In the genomic region with DNA sequence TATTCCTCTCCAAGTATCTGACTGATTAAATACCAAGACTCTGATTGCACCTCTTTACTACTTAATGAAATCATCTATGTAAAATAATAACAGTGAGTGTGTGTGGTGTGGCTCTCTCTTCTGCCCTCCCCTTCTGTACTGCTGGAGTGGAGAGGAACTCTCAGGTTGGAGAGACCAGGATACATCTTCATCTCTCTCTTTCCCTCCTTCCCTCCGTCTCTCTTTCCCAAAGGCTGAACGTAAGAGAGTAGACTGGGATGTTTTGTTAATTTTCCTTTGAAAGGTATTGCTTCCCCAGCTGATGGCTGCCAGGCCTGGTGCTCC, we compare ENCODE assay signal across 10 cellular contexts. TPM values are rescaled to one million over a fixed set of nuclear protein-coding genes. Genes with fewer than 3 reads are reported as not detected.
DNase-seq lines count a peak whose midpoint lies in the region; ATAC-seq and TF ChIP-seq lines count a peak whose summit lies in the region.
"Had no signal": no experiment of that assay in that cellular context is flagged by ENCODE, and none has a peak within 500 bp of the region (broad histone marks: within the 10 kb centered on the region; RNA-seq: fewer than 3 reads in every experiment).

No MANE protein-coding gene starts in this region.

- H3K4me1 ChIP-seq in ES-I3 (ENCODE audit: insufficient read depth, low read length) (no peaks in the 10 kb centered on the region), endodermal cell (ENCODE audit: control insufficient read depth, insufficient read depth, low read length) (no peaks in the 10 kb centered on the region)
- H3K4me1 ChIP-seq: foreskin keratinocyte had no signal

- H3K27me3 Mint-ChIP-seq in endodermal cell (ENCODE audit: insufficient read depth) (peaks cover 14% of the 10 kb centered on the region), osteocyte (ENCODE audit: unreplicated experiment) (peaks cover 56% of the 10 kb centered on the region)

- peak overlapping the region; percentile 72 for H3K4me3 Mint-ChIP-seq in endodermal cell
- no peak overlapping the region for H3K4me3 Mint-ChIP-seq in osteocyte (ENCODE audit: unreplicated experiment)
- H3K4me3 Mint-ChIP-seq: natural killer cell had no signal

- peaks cover 44% of the 10 kb centered on the region for H3K27me3 ChIP-seq in endodermal cell (ENCODE audit: control insufficient read depth, insufficient read depth, low read length, poor library complexity, severe bottlenecking)

- H3K4me3 ChIP-seq in SK-N-MC (peak overlapping the region; percentile 68), endodermal cell (ENCODE audit: low read length) (peak overlapping the region; percentile 77)

- H3K27ac Mint-ChIP-seq in endodermal cell, result peak overlapping the region; percentile 3
- H3K27ac Mint-ChIP-seq in osteocyte (ENCODE audit: unreplicated experiment), result no peak overlapping the region
- H3K27ac Mint-ChIP-seq: natural killer cell had no signal

- H3K36me3 Mint-ChIP-seq in endodermal cell (ENCODE audit: low read depth) (no peaks in the 10 kb centered on the region), osteocyte (ENCODE audit: unreplicated experiment) (no peaks in the 10 kb centered on the region)
- H3K36me3 Mint-ChIP-seq: natural killer cell had no signal

- DNase-seq in SK-N-MC (ENCODE audit: low read depth, low spot score) (no peak), endodermal cell (no peak), osteocyte (ENCODE audit: extremely low spot score, unreplicated experiment) (peak; percentile 30), CD1c-positive myeloid dendritic cell (ENCODE audit: extremely low spot score) (no peak)
- DNase-seq in stimulated activated CD4-positive, alpha-beta T cell treated with anti-CD3 and anti-CD28 coated beads, Interleukin-1b, Interleukin-23, amount 100 ng/mL, for 48 hours, result no peak
- DNase-seq: natural killer cell had no signal

- no peaks in the 10 kb centered on the region for H3K9me3 Mint-ChIP-seq in endodermal cell
- H3K9me3 Mint-ChIP-seq in osteocyte (ENCODE audit: unreplicated experiment), result no peaks in the 10 kb centered on the region
- H3K9me3 Mint-ChIP-seq: natural killer cell had no signal

- TF ChIP-seq CTCF in endodermal cell (conservative IDR thresholded peaks at IDR 0.05) (no peak), osteocyte (IDR thresholded peaks at IDR 0.05) (no peak)

- WGBS in endodermal cell (ENCODE audit: insufficient coverage in 1 of 2, insufficient read length in 1 of 2), 2 experiments, result 50% methylated on average over 1 of the region's 2 CpGs; no CpG with 5 or more reads in 1 of the 2 experiments

- no peaks in the 10 kb centered on the region for H3K9me3 ChIP-seq in ES-I3 (ENCODE audit: control insufficient read depth, insufficient read depth, low read length)
- no peaks in the 10 kb centered on the region for H3K9me3 ChIP-seq in SK-N-MC (ENCODE audit: low read depth, low read length)
- H3K9me3 ChIP-seq in endodermal cell (ENCODE audit: control insufficient read depth, low read length), result no peaks in the 10 kb centered on the region

- H3K4me1 Mint-ChIP-seq in endodermal cell (peaks cover 14% of the 10 kb centered on the region), osteocyte (ENCODE audit: unreplicated experiment) (peaks cover 8% of the 10 kb centered on the region)

- H3K9ac ChIP-seq in ES-I3 (ENCODE audit: low read depth, low read length) (peak overlapping the region; percentile 43; the same call in 1 of the 2 replicates), SK-N-MC (ENCODE audit: insufficient read length) (no peak overlapping the region), endodermal cell (ENCODE audit: extremely low read depth, low read length, poor library complexity, severe bottlenecking) (no peak overlapping the region)

- H3K27ac ChIP-seq in SK-N-MC, result peak overlapping the region; percentile 73; the same call in 1 of the 2 replicates
- no peak overlapping the region for H3K27ac ChIP-seq in endodermal cell (ENCODE audit: low read depth, low read length)
- H3K27ac ChIP-seq: foreskin keratinocyte had no signal

- no peak for ATAC-seq in activated CD4-positive, CD25-positive, alpha-beta regulatory T cell treated with anti-CD3 and anti-CD28 coated beads, Interleukin-2, amount 50 U/mL, for 24 hours

- no peaks in the 10 kb centered on the region for H3K36me3 ChIP-seq in ES-I3 (ENCODE audit: insufficient read depth, low read length)
- no peaks in the 10 kb centered on the region for H3K36me3 ChIP-seq in SK-N-MC (ENCODE audit: insufficient read depth, low read length)
- H3K36me3 ChIP-seq in endodermal cell (ENCODE audit: control insufficient read depth, insufficient read depth, low read length), result no peaks in the 10 kb centered on the region

RNA-seq across cellular contexts. Expression of gene GJC3, which starts 0.3 kb away (rescaled TPM):
- total RNA-seq in endodermal cell, result 1 to 10 TPM in 1 of 2 donors, under 1 TPM in 1; 0.82 to 1.4 TPM
- 0.43 TPM for polyA plus RNA-seq in endodermal cell (2013, experiment 1 of 2)
- polyA plus RNA-seq in endodermal cell (2013, experiment 2 of 2), result not detected
- total RNA-seq in osteocyte, result not detected in 2 replicates
- total RNA-seq: foreskin keratinocyte, natural killer cell had no signal

RNA-seq across cellular contexts. Expression of gene TRIM4, which starts 10.4 kb away (rescaled TPM):
- total RNA-seq in endodermal cell (10 to 100 TPM; 10.5 to 13.2 TPM), osteocyte (13.1 and 14.3 TPM in 2 replicates)
- 17.3 TPM for polyA plus RNA-seq in endodermal cell (2013, experiment 1 of 2)
- polyA plus RNA-seq in endodermal cell (2013, experiment 2 of 2), result 13.8 TPM

RNA-seq across cellular contexts. Expression of gene AZGP1, which starts 46.1 kb away (rescaled TPM):
- total RNA-seq in endodermal cell (not detected), osteocyte (not detected in 2 replicates)
- 0.39 TPM for polyA plus RNA-seq in endodermal cell (2013, experiment 1 of 2)
- polyA plus RNA-seq in endodermal cell (2013, experiment 2 of 2), result not detected
- total RNA-seq: natural killer cell had no signal

RNA-seq across cellular contexts. Expression of gene OR2AE1, which starts 52.9 kb away (rescaled TPM):
- total RNA-seq in endodermal cell (not detected), osteocyte (not detected in 2 replicates)
- not detected for polyA plus RNA-seq in endodermal cell (2013, experiment 1 of 2)
- polyA plus RNA-seq in endodermal cell (2013, experiment 2 of 2), result not detected
- total RNA-seq: foreskin keratinocyte, natural killer cell had no signal
- polyA plus RNA-seq: adipose tissue, foreskin keratinocyte had no signal
